Comparison of ENCODE assay signal across 20 cellular contexts in genomic region chr5:55151923-55152842, GRCh38. TPM values are rescaled to one million over a fixed set of nuclear protein-coding genes. Genes with fewer than 3 reads are reported as not detected.
DNase-seq lines count a peak whose midpoint lies in the region; ATAC-seq and TF ChIP-seq lines count a peak whose summit lies in the region.
"Had no signal": no experiment of that assay in that cellular context is flagged by ENCODE, and none has a peak within 500 bp of the region (broad histone marks: within the 10 kb centered on the region; RNA-seq: fewer than 3 reads in every experiment).

No MANE protein-coding gene starts in this region.

- no peaks in the 10 kb centered on the region for H3K23me2 ChIP-seq in H9 (ENCODE audit: insufficient read length, low read depth, low read length, poor library complexity, severe bottlenecking)

- H3K9ac ChIP-seq in H9 (ENCODE audit: extremely low read depth, insufficient read length, low read length), result no peak overlapping the region

- no peak overlapping the region for H3K4me3 ChIP-seq in prostate gland
- H3K4me3 ChIP-seq: heart right ventricle, ovary had no signal

- peaks cover 8 to 30% of the 10 kb centered on the region in 2 donors for H3K27me3 Mint-ChIP-seq in effector memory CD8-positive, alpha-beta T cell
- H3K27me3 Mint-ChIP-seq in H9 (ENCODE audit: low read depth), result peaks cover 9% of the 10 kb centered on the region

- H3K9me3 ChIP-seq in prostate gland (no peaks in the 10 kb centered on the region), H9 (ENCODE audit: control insufficient read depth, low read depth, low read length) (no peaks in the 10 kb centered on the region)
- H3K9me3 ChIP-seq: heart right ventricle, ovary had no signal

- no peak overlapping the region for H3K14ac ChIP-seq in H9 (ENCODE audit: insufficient read depth, low read length)

- intact Hi-C loops in prostate gland (cut with DNase I), result loop anchor here (5.0 kb wide), 1 partner anchor 245 kb away; no protein-coding TSS in a partner anchor

- H2BK12ac ChIP-seq in H9 (ENCODE audit: insufficient read length, low read depth, low read length), result no peak overlapping the region

- ATAC-seq in esophagus mucosa, result peak; percentile 97
- no peak for ATAC-seq in effector memory CD8-positive, alpha-beta T cell (replicated peaks)
- ATAC-seq: activated CD8-positive, alpha-beta T cell treated with anti-CD3 and anti-CD28 coated beads for 36 hours; CD8-positive, alpha-beta T cell; heart right ventricle; SK-N-SH treated with all-trans-retinoic acid at 6 μM for 48 hours; stimulated activated naive CD8-positive, alpha-beta T cell treated with anti-CD3 and anti-CD28 coated beads, Interleukin-15, Interleukin-2, amounts not matched to agents 100 U/mL and 50 U/mL, for 24 hours had no signal

- no peaks in the 10 kb centered on the region for H4K20me1 ChIP-seq in H9 (ENCODE audit: control insufficient read depth, insufficient read depth, insufficient read length)

- H3K23ac ChIP-seq in H9 (ENCODE audit: insufficient read length, low read depth, low read length), result no peak overlapping the region

- 48% methylated on average over 5 of the region's 5 CpGs for WGBS in prostate gland
- WGBS in H9 (ENCODE audit: extremely low coverage, insufficient read length, low lambda C conversion rate), result no CpG with 5 or more reads among the region's 5 CpGs

- no peak overlapping the region for H3T11ph ChIP-seq in H9 (ENCODE audit: low read length)

- no peak overlapping the region for H3K18ac ChIP-seq in H9 (ENCODE audit: insufficient read length, low read depth, low read length)

- DNase-seq in ELR (ENCODE audit: low read depth) (peak; percentile 75), RPMI7951 (ENCODE audit: low read depth) (peak; percentile 34), prostate gland (ENCODE audit: low spot score) (peak; percentile 69), NCI-H1105 (lab: John Stamatoyannopoulos, UW) (no peak), H9 (no peak), HK-2 (ENCODE audit: unreplicated experiment) (no peak)
- DNase-seq in effector memory CD8-positive, alpha-beta T cell, result no peak
- DNase-seq: activated CD8-positive, alpha-beta T cell treated with anti-CD3 and anti-CD28 coated beads for 36 hours; amniotic stem cell; CD8-positive, alpha-beta T cell; heart right ventricle; KG1; kidney; NCI-H1436 treated with DMSO at 0.1 percent for 48 hours; ovary; stimulated activated naive CD8-positive, alpha-beta T cell treated with anti-CD3 and anti-CD28 coated beads, Interleukin-15, Interleukin-2, amounts not matched to agents 100 U/mL and 50 U/mL, for 24 hours had no signal

- H3K4me1 ChIP-seq in prostate gland (replicated peaks), result no peaks in the 10 kb centered on the region
- H3K4me1 ChIP-seq in H9 (ENCODE audit: insufficient read depth, low read length), result no peaks in the 10 kb centered on the region

- H4K8ac ChIP-seq in H9 (replicated peaks; ENCODE audit: insufficient read length, low read depth, low read length), result no peak overlapping the region

- no peaks in the 10 kb centered on the region for H3K36me3 ChIP-seq in prostate gland
- H3K36me3 ChIP-seq: heart right ventricle, ovary had no signal

- H3K27ac Mint-ChIP-seq in effector memory CD8-positive, alpha-beta T cell, result no peak overlapping the region
- no peak overlapping the region for H3K27ac Mint-ChIP-seq in H9
- H3K27ac Mint-ChIP-seq: activated CD8-positive, alpha-beta T cell treated with anti-CD3 and anti-CD28 coated beads for 36 hours; CD8-positive, alpha-beta T cell had no signal

- H3K4me3 Mint-ChIP-seq in effector memory CD8-positive, alpha-beta T cell, result no peak overlapping the region
- H3K4me3 Mint-ChIP-seq in H9, result no peak overlapping the region
- H3K4me3 Mint-ChIP-seq: activated CD8-positive, alpha-beta T cell treated with anti-CD3 and anti-CD28 coated beads for 36 hours; CD8-positive, alpha-beta T cell had no signal

- no peak overlapping the region for H2BK15ac ChIP-seq in H9 (ENCODE audit: low read depth, low read length)

- no peak overlapping the region for H4K91ac ChIP-seq in H9 (ENCODE audit: insufficient read length, low read depth, low read length)

- no peak overlapping the region for H4K5ac ChIP-seq in H9 (ENCODE audit: insufficient read length, low read depth, low read length)

- no peaks in the 10 kb centered on the region for H3K4me1 Mint-ChIP-seq in effector memory CD8-positive, alpha-beta T cell (ENCODE audit: low read depth in 2 of 2)
- H3K4me1 Mint-ChIP-seq in H9, result no peaks in the 10 kb centered on the region

- no peak for TF ChIP-seq POLR2A in prostate gland (IDR thresholded peaks at IDR 0.05)

- no peaks in the 10 kb centered on the region for H3K79me1 ChIP-seq in H9 (ENCODE audit: insufficient read depth, low read depth, low read length, poor library complexity, severe bottlenecking)

- no peak overlapping the region for H3K4me2 ChIP-seq in H9 (ENCODE audit: insufficient read depth, insufficient read length, low read length)

- H3K56ac ChIP-seq in H9 (ENCODE audit: insufficient read length, low read depth, low read length), result no peak overlapping the region

- no peaks in the 10 kb centered on the region for H3K36me3 Mint-ChIP-seq in effector memory CD8-positive, alpha-beta T cell (ENCODE audit: insufficient read depth)
- H3K36me3 Mint-ChIP-seq in H9 (ENCODE audit: insufficient read depth in 1 of 3, low read depth in 3 of 3), result no peaks in the 10 kb centered on the region
- H3K36me3 Mint-ChIP-seq: CD8-positive, alpha-beta T cell had no signal

- TF ChIP-seq CTCF in prostate gland (IDR thresholded peaks at IDR 0.05), result no peak
- TF ChIP-seq CTCF in H9 (conservative IDR thresholded peaks at IDR 0.05), result no peak

- no peaks in the 10 kb centered on the region for H3K79me2 ChIP-seq in H9 (ENCODE audit: insufficient read depth, low read length)

- H2BK5ac ChIP-seq in H9 (ENCODE audit: insufficient read length, low read length), result no peak overlapping the region

- no peak overlapping the region for H2AFZ ChIP-seq in H9 (ENCODE audit: low read length)

- no peak overlapping the region for H3K4ac ChIP-seq in H9 (ENCODE audit: low read depth, low read length)

- H3K27me3 ChIP-seq in prostate gland (replicated peaks; ENCODE audit: insufficient read depth) (peaks cover 2% of the 10 kb centered on the region), H9 (ENCODE audit: insufficient read depth, low read length) (no peaks in the 10 kb centered on the region)
- H3K27me3 ChIP-seq: ovary had no signal

- no peak overlapping the region for H2BK20ac ChIP-seq in H9 (ENCODE audit: low read depth, low read length, poor library complexity, severe bottlenecking)

- H2BK120ac ChIP-seq in H9 (ENCODE audit: low read depth, low read length, poor library complexity, severe bottlenecking), result no peak overlapping the region

- no peak overlapping the region for H3K27ac ChIP-seq in prostate gland
- no peak overlapping the region for H3K27ac ChIP-seq in H9 (ENCODE audit: insufficient read length, low read depth, low read length)
- H3K27ac ChIP-seq: heart right ventricle, ovary had no signal

- H2AK5ac ChIP-seq in H9 (ENCODE audit: insufficient read length, low read length), result no peak overlapping the region

- H3K9me3 Mint-ChIP-seq in effector memory CD8-positive, alpha-beta T cell, result no peaks in the 10 kb centered on the region
- no peaks in the 10 kb centered on the region; a peak in 1 of 5 replicates for H3K9me3 Mint-ChIP-seq in H9
- H3K9me3 Mint-ChIP-seq: activated CD8-positive, alpha-beta T cell treated with anti-CD3 and anti-CD28 coated beads for 36 hours; CD8-positive, alpha-beta T cell had no signal

RNA-seq across cellular contexts. Expression of gene GPX8, which starts 7.8 kb away (rescaled TPM):
- 99.8 and 116 TPM in 2 replicates for total RNA-seq in RPMI7951 (2014; rRNA removed; shearing (Covaris generic))
- total RNA-seq in esophagus mucosa, result 6.3 TPM
- total RNA-seq in prostate gland, result 10 to 100 TPM in 1 of 2 donors, 1 to 10 TPM in 1; 8.4 to 16.0 TPM
- 37.9 and 38.3 TPM in 2 replicates for total RNA-seq in H9 (2021)
- total RNA-seq: activated CD8-positive, alpha-beta T cell treated with anti-CD3 and anti-CD28 coated beads for 36 hours; CD8-positive, alpha-beta T cell had no signal

RNA-seq across cellular contexts. Expression of gene CDC20B, which starts 20.8 kb away (rescaled TPM):
- not detected in 2 replicates for total RNA-seq in RPMI7951 (2014; rRNA removed; shearing (Covaris generic))
- total RNA-seq in esophagus mucosa, result not detected
- 1 to 10 TPM in 1 of 2 donors, not detected in 1; 1.1 TPM for total RNA-seq in prostate gland
- total RNA-seq in H9 (2021), result 0.18 and 0.26 TPM in 2 replicates
- total RNA-seq: activated CD8-positive, alpha-beta T cell treated with anti-CD3 and anti-CD28 coated beads for 36 hours; CD8-positive, alpha-beta T cell; G401; heart right ventricle; kidney; NCI-H460 had no signal

RNA-seq across cellular contexts. Expression of gene GZMA, which starts 49.7 kb away (rescaled TPM):
- not detected in 2 replicates for total RNA-seq in RPMI7951 (2014; rRNA removed; shearing (Covaris generic))
- 0.36 TPM for total RNA-seq in esophagus mucosa
- total RNA-seq in prostate gland, result under 1 TPM in 1 of 2 donors, not detected in 1; 0.36 TPM
- not detected in 2 replicates for total RNA-seq in H9 (2021)
- total RNA-seq: G401, NCI-H460 had no signal

Comparison
In these comparisons a context has a peak if more than half of its experiments do, and no peak if none do; other contexts are left out.
1. DNase-seq: peak in ELR (single experiment), RPMI7951 (single experiment) and prostate gland (single experiment); none in NCI-H1105 (single experiment), effector memory CD8-positive, alpha-beta T cell (0 of 3), H9 (single experiment) and HK-2 (single experiment).